In genomic region chr21:39601194-39601940, GRCh38 we compare ENCODE assay signal across 32 cellular contexts. TPM values are rescaled to one million over a fixed set of nuclear protein-coding genes. Genes with fewer than 3 reads are reported as not detected.
DNase-seq lines count a peak whose midpoint lies in the region; ATAC-seq, FAIRE-seq and TF ChIP-seq lines count a peak whose summit lies in the region.
"Had no signal": no experiment of that assay in that cellular context is flagged by ENCODE, and none has a peak within 500 bp of the region (broad histone marks: within the 10 kb centered on the region; RNA-seq: fewer than 3 reads in every experiment).

No MANE protein-coding gene starts in this region.

- FAIRE-seq in astrocyte (lab: Jason Lieb, UNC) = no peak
- FAIRE-seq: GM12891, keratinocyte had no signal

- H3K4me3 ChIP-seq in HEK293 (ENCODE audit: low read depth, low read length) (no peak overlapping the region), astrocyte (ENCODE audit: insufficient read depth, low read depth, low read length) (no peak overlapping the region), neural progenitor cell (no peak overlapping the region), psoas muscle (no peak overlapping the region)
- H3K4me3 ChIP-seq: BLaER1, HAP-1, thoracic aorta, vagina had no signal

- H3K4me3 Mint-ChIP-seq in astrocyte (ENCODE audit: unreplicated experiment) (no peak overlapping the region), neural progenitor cell (no peak overlapping the region)
- H3K4me3 Mint-ChIP-seq: activated CD4-positive, alpha-beta T cell treated with anti-CD3 and anti-CD28 coated beads, Interleukin-2, amount 10 ng/mL, durations not matched to agents 24 days and 14 days; activated naive CD4-positive, alpha-beta T cell treated with anti-CD3 and anti-CD28 coated beads, Interleukin-2, amount 10 ng/mL, durations not matched to agents 7 days and 5 days; activated T-cell treated with anti-CD3 and anti-CD28 coated beads, Interleukin-2, amount 50 U/mL, for 72 hours; memory B cell had no signal

- H3K27me3 Mint-ChIP-seq in astrocyte (ENCODE audit: low read depth, unreplicated experiment) = peaks cover 2% of the 10 kb centered on the region
- H3K27me3 Mint-ChIP-seq in neural progenitor cell (ENCODE audit: insufficient read depth, low read depth) = peaks cover 4% of the 10 kb centered on the region

- WGBS in psoas muscle, 3 donors = 46 to 56% (median 53%) methylated on average over 17 of the region's 17 CpGs

- H3K4me1 Mint-ChIP-seq in astrocyte (ENCODE audit: low read depth, unreplicated experiment) (no peaks in the 10 kb centered on the region), neural progenitor cell (peaks cover 34% of the 10 kb centered on the region)
- H3K4me1 Mint-ChIP-seq: activated CD4-positive, alpha-beta T cell treated with anti-CD3 and anti-CD28 coated beads, Interleukin-2, amount 10 ng/mL, durations not matched to agents 24 days and 14 days; activated naive CD4-positive, alpha-beta T cell treated with anti-CD3 and anti-CD28 coated beads, Interleukin-2, amount 10 ng/mL, durations not matched to agents 7 days and 5 days; memory B cell had no signal

- TF ChIP-seq CTCF in HEK293 (tag by site-specific recombination; IDR thresholded peaks at IDR 0.05) (no peak), astrocyte (IDR thresholded peaks at IDR 0.05; ENCODE audit: insufficient read depth, low read depth, low read length) (no peak), neural progenitor cell (IDR thresholded peaks at IDR 0.05) (no peak), psoas muscle (IDR thresholded peaks at IDR 0.05) (no peak)

- peak overlapping the region; percentile 52 for H2AFZ ChIP-seq in astrocyte (ENCODE audit: low read depth, low read length)
- H2AFZ ChIP-seq in neural progenitor cell (replicated peaks) = peak overlapping the region; percentile 9

- intact Hi-C loops in psoas muscle (cut with DNase I) = no loop called here

- CTCF ChIA-PET in HEK293 (lab: Yijun Ruan, JAX) = interaction anchor here (1.8 kb wide), 1 partner anchor 115 kb away, joined by 6 read pairs; no protein-coding TSS in a partner anchor

- H3K27me3 ChIP-seq in astrocyte (ENCODE audit: insufficient read depth, low read length) = peaks cover 2% of the 10 kb centered on the region
- no peaks in the 10 kb centered on the region for H3K27me3 ChIP-seq in neural progenitor cell
- peaks cover 0 to 13% (median 3%) of the 10 kb centered on the region in 3 donors for H3K27me3 ChIP-seq in psoas muscle (ENCODE audit: insufficient read depth in 3 of 3, low read length in 2 of 3)
- H3K27me3 ChIP-seq: BLaER1, vagina had no signal

- H3K27ac Mint-ChIP-seq in astrocyte (ENCODE audit: unreplicated experiment) (no peak overlapping the region), neural progenitor cell (peak overlapping the region; percentile 86)
- H3K27ac Mint-ChIP-seq: activated CD4-positive, alpha-beta T cell treated with anti-CD3 and anti-CD28 coated beads, Interleukin-2, amount 10 ng/mL, durations not matched to agents 24 days and 14 days; activated naive CD4-positive, alpha-beta T cell treated with anti-CD3 and anti-CD28 coated beads, Interleukin-2, amount 10 ng/mL, durations not matched to agents 7 days and 5 days; activated T-cell treated with anti-CD3 and anti-CD28 coated beads, Interleukin-2, amount 50 U/mL, for 72 hours; memory B cell had no signal

- H3K79me2 ChIP-seq in astrocyte (ENCODE audit: insufficient read depth, low read length) = no peaks in the 10 kb centered on the region
- H3K79me2 ChIP-seq in neural progenitor cell (ENCODE audit: low read depth) = no peaks in the 10 kb centered on the region

- H3K36me3 Mint-ChIP-seq in astrocyte (ENCODE audit: low read depth, unreplicated experiment) (peaks cover 2% of the 10 kb centered on the region), neural progenitor cell (no peaks in the 10 kb centered on the region)
- H3K36me3 Mint-ChIP-seq: activated naive CD4-positive, alpha-beta T cell treated with anti-CD3 and anti-CD28 coated beads, Interleukin-2, amount 10 ng/mL, durations not matched to agents 7 days and 5 days; memory B cell had no signal

- H3K4me2 ChIP-seq in astrocyte (ENCODE audit: low read length) = peak overlapping the region; percentile 69
- H3K4me2 ChIP-seq in neural progenitor cell = no peak overlapping the region
- H3K4me2 ChIP-seq: BLaER1 had no signal

- no peak overlapping the region for H3K9ac ChIP-seq in astrocyte (ENCODE audit: low read length)
- H3K9ac ChIP-seq in neural progenitor cell = no peak overlapping the region
- H3K9ac ChIP-seq: BLaER1 had no signal

- no peaks in the 10 kb centered on the region for H3F3A ChIP-seq in neural progenitor cell (ENCODE audit: low read depth)

- POLR2A ChIA-PET in HEK293 (lab: Yijun Ruan, JAX) = no interaction called here

- in situ Hi-C loops in Caki2 (cut with HindIII; ENCODE audit: low pct_unique_long_range_greater_than_20kb, low sequenced_read_pairs) = loop anchor here (25.0 kb wide), 1 partner anchor 111 kb away; no protein-coding TSS in a partner anchor

- H3K27ac ChIP-seq in HEK293 (ENCODE audit: extremely low read depth, low read depth, low read length) = no peak overlapping the region
- no peak overlapping the region for H3K27ac ChIP-seq in astrocyte (ENCODE audit: low read depth, low read length)
- H3K27ac ChIP-seq in neural progenitor cell = no peak overlapping the region
- H3K27ac ChIP-seq in psoas muscle = no peak overlapping the region
- H3K27ac ChIP-seq: BLaER1, thoracic aorta, vagina had no signal

- 0 out of 2 replicates have a peak, but pooled peaks cover 3% of the 10 kb centered on the region for H3K4me1 ChIP-seq in HEK293 (ENCODE audit: control insufficient read depth, insufficient read depth, low read length)
- H3K4me1 ChIP-seq in astrocyte (ENCODE audit: insufficient read depth, low read length) = peaks cover 5% of the 10 kb centered on the region
- H3K4me1 ChIP-seq in neural progenitor cell = peaks cover 11% of the 10 kb centered on the region
- no peaks in the 10 kb centered on the region for H3K4me1 ChIP-seq in psoas muscle
- H3K4me1 ChIP-seq: Caco-2, HAP-1, vagina had no signal

- H3K36me3 ChIP-seq in HEK293 (ENCODE audit: control insufficient read depth in 2 of 2, insufficient read depth in 1 of 2, low read length in 2 of 2) = no peaks in the 10 kb centered on the region
- no peaks in the 10 kb centered on the region for H3K36me3 ChIP-seq in astrocyte (ENCODE audit: insufficient read depth, low read length)
- no peaks in the 10 kb centered on the region for H3K36me3 ChIP-seq in neural progenitor cell
- H3K36me3 ChIP-seq in psoas muscle (ENCODE audit: insufficient read depth in 1 of 2, low read depth in 1 of 2) = no peaks in the 10 kb centered on the region
- H3K36me3 ChIP-seq: BLaER1, HAP-1, thoracic aorta, vagina had no signal

- peaks cover 2% of the 10 kb centered on the region for H3K9me3 Mint-ChIP-seq in astrocyte (ENCODE audit: unreplicated experiment)
- no peaks in the 10 kb centered on the region for H3K9me3 Mint-ChIP-seq in neural progenitor cell
- H3K9me3 Mint-ChIP-seq: activated CD4-positive, alpha-beta T cell treated with anti-CD3 and anti-CD28 coated beads, Interleukin-2, amount 10 ng/mL, durations not matched to agents 24 days and 14 days; activated naive CD4-positive, alpha-beta T cell treated with anti-CD3 and anti-CD28 coated beads, Interleukin-2, amount 10 ng/mL, durations not matched to agents 7 days and 5 days; activated T-cell treated with anti-CD3 and anti-CD28 coated beads, Interleukin-2, amount 50 U/mL, for 72 hours; memory B cell had no signal

- DNase-seq in Caki2 (ENCODE audit: low read depth) = peak; percentile 21
- DNase-seq in astrocyte (ENCODE audit: low read depth) = peak; percentile 31
- no peak for DNase-seq in neural progenitor cell (ENCODE audit: low spot score)
- no peak for DNase-seq in psoas muscle
- DNase-seq in amniotic stem cell (lab: John Stamatoyannopoulos, UW) = no peak
- DNase-seq: activated CD4-positive, alpha-beta T cell treated with anti-CD3 and anti-CD28 coated beads, Interleukin-2, amount 10 ng/mL, durations not matched to agents 24 days and 14 days; activated naive CD4-positive, alpha-beta T cell treated with anti-CD3 and anti-CD28 coated beads, Interleukin-2, amount 10 ng/mL, durations not matched to agents 7 days and 5 days; activated T-cell treated with anti-CD3 and anti-CD28 coated beads, Interleukin-2, amount 50 U/mL, for 72 hours; Caco-2; caudate nucleus; KBM-7; MM.1S; NCI-H1436; NCI-H2171; NCI-H524 treated with DMSO at 0.1 percent for 48 hours; occipital lobe; retina; RPMI8226; stimulated activated CD4-positive, alpha-beta T cell treated with anti-CD3 and anti-CD28 coated beads, Interleukin-12 subunit alpha, Interleukin-12 subunit beta, amount 100 ng/mL, for 4 hours; stimulated activated CD4-positive, alpha-beta T cell treated with anti-CD3 and anti-CD28 coated beads, Interleukin-4, amount 100 ng/mL, for 4 hours; stimulated activated naive CD8-positive, alpha-beta T cell treated with anti-CD3 and anti-CD28 coated beads, Interleukin-15, Interleukin-2, amounts not matched to agents 100 U/mL and 50 U/mL, for 24 hours had no signal

- H3K9me3 ChIP-seq in HEK293 (ENCODE audit: control insufficient read depth, insufficient read depth, low read depth, low read length) (no peaks in the 10 kb centered on the region), astrocyte (ENCODE audit: insufficient read depth, low read depth, low read length) (no peaks in the 10 kb centered on the region), neural progenitor cell (ENCODE audit: low read depth) (no peaks in the 10 kb centered on the region), psoas muscle (no peaks in the 10 kb centered on the region)
- H3K9me3 ChIP-seq: BLaER1, Caco-2, HAP-1, thoracic aorta, vagina had no signal

- H4K20me1 ChIP-seq in astrocyte (ENCODE audit: insufficient read depth, low read length) = no peaks in the 10 kb centered on the region
- no peaks in the 10 kb centered on the region for H4K20me1 ChIP-seq in neural progenitor cell (ENCODE audit: low read depth)
- H4K20me1 ChIP-seq: BLaER1 had no signal

- ATAC-seq in psoas muscle (no peak), GM19397 (IDR thresholded peaks at IDR 0.05; ENCODE audit: unreplicated experiment) (no peak), HG02970 (IDR thresholded peaks at IDR 0.05; ENCODE audit: low FRiP score, unreplicated experiment) (no peak)
- ATAC-seq: activated T-cell treated with anti-CD3 and anti-CD28 coated beads, Interleukin-2, amount 50 U/mL, for 72 hours; stimulated activated naive CD8-positive, alpha-beta T cell treated with anti-CD3 and anti-CD28 coated beads, Interleukin-15, Interleukin-2, amounts not matched to agents 100 U/mL and 50 U/mL, for 24 hours had no signal

RNA-seq across cellular contexts. Expression of gene B3GALT5, which starts 11.4 kb away (rescaled TPM):
- total RNA-seq in Caki2 (2014; rRNA removed; shearing (Covaris generic); ENCODE audit: low replicate concordance) = 12.1 and 25.4 TPM in 2 replicates
- total RNA-seq in astrocyte = 2.2 and 2.5 TPM in 2 replicates
- total RNA-seq in neural progenitor cell (ENCODE audit: low replicate concordance) = 1.3 and 1.5 TPM in 2 replicates
- 1 to 10 TPM in 1 of 4 donors, under 1 TPM in 2, not detected in 1; 0.06 to 1.0 (median 0.30) TPM for total RNA-seq in psoas muscle
- polyA plus RNA-seq in psoas muscle = under 1 TPM in 2 of 3 donors, not detected in 1; under 0.01 to 0.01 TPM
- total RNA-seq: activated CD4-positive, alpha-beta T cell treated with anti-CD3 and anti-CD28 coated beads, Interleukin-2, amount 10 ng/mL, durations not matched to agents 24 days and 14 days; activated T-cell treated with anti-CD3 and anti-CD28 coated beads, Interleukin-2, amount 50 U/mL, for 72 hours; T-helper 2 cell treated with Interferon-gamma antibody and Interleukin-4, amounts not matched to agents 100 ng/mL and 5 ng/mL, for 36 hours had no signal
- polyA plus RNA-seq: keratinocyte had no signal

Comparison
In these comparisons a context has a peak if more than half of its experiments do, and no peak if none do; other contexts are left out.
1. DNase-seq: peak in Caki2 (single experiment) and astrocyte (single experiment); none in neural progenitor cell (single experiment), psoas muscle (0 of 2) and amniotic stem cell (single experiment).